8 cellular contexts compared by ENCODE assay signal in the genomic region with DNA sequence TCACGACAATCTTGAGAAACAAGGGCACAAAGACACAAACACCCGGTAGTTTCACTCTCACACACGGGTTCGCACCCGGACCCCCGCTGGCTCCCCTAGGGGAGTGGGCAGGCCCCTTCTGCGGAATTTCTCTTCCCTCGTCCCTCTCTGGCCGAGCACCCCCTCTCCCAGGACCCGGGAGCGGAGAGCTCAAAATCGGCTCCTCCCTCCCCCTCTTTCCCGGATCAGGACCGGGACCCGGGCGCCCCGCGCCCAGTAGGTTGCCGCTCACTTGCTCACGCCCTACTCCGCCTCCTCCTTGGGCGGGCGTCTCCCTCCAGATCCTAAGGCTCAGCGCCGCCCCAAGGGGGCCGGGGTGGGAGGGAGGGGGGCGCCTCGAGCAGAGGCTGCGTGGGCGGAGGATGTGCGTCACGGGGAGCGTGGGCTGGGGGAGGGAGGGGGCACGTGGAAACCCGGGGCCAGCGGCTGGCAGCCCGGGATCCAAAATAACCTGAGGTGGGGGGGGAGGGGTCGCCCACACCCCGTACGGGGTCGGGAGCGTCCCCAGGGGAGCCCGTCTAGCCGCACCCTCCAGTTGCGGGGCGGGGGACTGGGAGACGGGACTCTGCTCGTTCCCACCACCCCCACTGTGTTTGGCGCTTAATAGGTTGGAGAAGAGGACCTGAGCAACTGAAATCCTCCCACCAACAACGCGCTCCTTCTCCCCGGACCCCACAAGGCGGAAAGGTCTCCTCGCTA. TPM values are rescaled to one million over a fixed set of nuclear protein-coding genes. Genes with fewer than 3 reads are reported as not detected.
DNase-seq lines count a peak whose midpoint lies in the region; ATAC-seq and TF ChIP-seq lines count a peak whose summit lies in the region.

No MANE protein-coding gene starts in this region.

- TF ChIP-seq CTCF in AG09319 (IDR thresholded peaks at IDR 0.05; ENCODE audit: low read depth, low read length) (no peak), RWPE2 (IDR thresholded peaks at IDR 0.05; ENCODE audit: poor library complexity, severe bottlenecking) (no peak), gastroesophageal sphincter (IDR thresholded peaks at IDR 0.05) (peak in 1 of 4 experiments; percentile 0), suprapubic skin (IDR thresholded peaks at IDR 0.05) (no peak)

- H3K27me3 ChIP-seq in RWPE2 (ENCODE audit: insufficient read depth, poor library complexity, severe bottlenecking) (no peaks in the 10 kb centered on the region), gastroesophageal sphincter (no peaks in the 10 kb centered on the region), suprapubic skin (no peaks in the 10 kb centered on the region)

- DNase-seq in AG09319 (ENCODE audit: extremely low read depth, low read depth): peak; percentile 80
- DNase-seq in RWPE2 (ENCODE audit: low spot score): peak; percentile 91
- DNase-seq in activated naive CD4-positive, alpha-beta T cell (lab: John Stamatoyannopoulos, UW): peak; percentile 74 to 88 (median 82)
- peak in 52 of 56 donors; percentile 24 to 84 (median 63) for DNase-seq in nucleus accumbens (lab: John Stamatoyannopoulos, UW)
- peak; percentile 95 to 96 for DNase-seq in suprapubic skin (ENCODE audit: low spot score in 2 of 2)

- H3K9me3 ChIP-seq in RWPE2 (ENCODE audit: severe bottlenecking): no peaks in the 10 kb centered on the region
- no peaks in the 10 kb centered on the region for H3K9me3 ChIP-seq in gastroesophageal sphincter
- H3K9me3 ChIP-seq in suprapubic skin: no peaks in the 10 kb centered on the region

- peak overlapping the region; percentile 75 for H3K4me3 ChIP-seq in RWPE2 (ENCODE audit: severe bottlenecking)
- peak overlapping the region; percentile 77 to 95 for H3K4me3 ChIP-seq in gastroesophageal sphincter
- peak overlapping the region; percentile 74 for H3K4me3 ChIP-seq in suprapubic skin

- peak overlapping the region; percentile 99 for H3K27ac ChIP-seq in RWPE2 (ENCODE audit: poor library complexity, severe bottlenecking)
- H3K27ac ChIP-seq in gastroesophageal sphincter: peak overlapping the region; percentile 91 to 100 (median 100)
- H3K27ac ChIP-seq in suprapubic skin: peak overlapping the region; percentile 97

- TF ChIP-seq POLR2A in GM19099 (IDR thresholded peaks at IDR 0.05; ENCODE audit: extremely low read depth, insufficient read length, low read depth): peak; percentile 59
- peak; percentile 80 to 83 for TF ChIP-seq POLR2A in gastroesophageal sphincter (IDR thresholded peaks at IDR 0.05)
- TF ChIP-seq POLR2A in suprapubic skin (IDR thresholded peaks at IDR 0.05): peak in 1 of 2 donors; percentile 33

- 0% methylated on average over 1 to 2 of the region's 54 CpGs for WGBS in gastroesophageal sphincter (ENCODE audit: low coverage in 1 of 2), 2 donors
- WGBS in suprapubic skin: 1% methylated on average over 25 of the region's 54 CpGs

- peaks cover 10% of the 10 kb centered on the region for H3K4me1 ChIP-seq in RWPE2 (ENCODE audit: insufficient read depth, poor library complexity, severe bottlenecking)
- H3K4me1 ChIP-seq in gastroesophageal sphincter: peaks cover 0 to 47% (median 19%) of the 10 kb centered on the region in 3 donors
- peaks cover 40% of the 10 kb centered on the region for H3K4me1 ChIP-seq in suprapubic skin

- TF ChIP-seq EP300 in gastroesophageal sphincter (IDR thresholded peaks at IDR 0.05): peak; percentile 25
- no peak for TF ChIP-seq EP300 in suprapubic skin (IDR thresholded peaks at IDR 0.05)

- H3K36me3 ChIP-seq in RWPE2 (ENCODE audit: low read depth) (peaks cover 17% of the 10 kb centered on the region), gastroesophageal sphincter (peaks cover 0 to 12% of the 10 kb centered on the region in 2 donors), suprapubic skin (peaks cover 11% of the 10 kb centered on the region)

- ATAC-seq in HG03457 (IDR thresholded peaks at IDR 0.05; ENCODE audit: unreplicated experiment): peak; percentile 23
- ATAC-seq in RWPE2 (ENCODE audit: low read depth): peak; percentile 58
- peak; percentile 66 for ATAC-seq in gastroesophageal sphincter

RNA-seq across cellular contexts. Expression of a gene that starts 1.8 kb away (rescaled TPM):
- total RNA-seq in gastroesophageal sphincter (10 to 100 TPM; 30.7 to 41.3 (median 38.8) TPM), suprapubic skin (10 to 100 TPM; 28.2 to 52.5 (median 36.9) TPM)

RNA-seq across cellular contexts. Expression of a gene that starts 8.5 kb away (rescaled TPM):
- total RNA-seq in gastroesophageal sphincter (10 to 100 TPM; 11.8 to 14.9 (median 12.7) TPM), suprapubic skin (10 to 100 TPM in 2 of 4 donors, 1 to 10 TPM in 2; 6.5 to 31.2 (median 9.5) TPM)

RNA-seq across cellular contexts. Expression of a gene that starts 24.0 kb away (rescaled TPM):
- total RNA-seq in gastroesophageal sphincter (100 to 1,000 TPM in 3 of 4 donors, 10 to 100 TPM in 1; 92.5 to 166 (median 156) TPM), suprapubic skin (100 to 1,000 TPM; 140 to 348 (median 183) TPM)

RNA-seq across cellular contexts. Expression of a gene that starts 37.2 kb away (rescaled TPM):
- total RNA-seq in gastroesophageal sphincter: under 1 TPM; 0.22 to 0.54 (median 0.29) TPM
- total RNA-seq in suprapubic skin: 1 to 10 TPM in 1 of 4 donors, under 1 TPM in 3; 0.16 to 2.3 (median 0.58) TPM

RNA-seq across cellular contexts. Expression of a gene that starts 41.2 kb away (rescaled TPM):
- 100 to 1,000 TPM; 185 to 292 (median 216) TPM for total RNA-seq in gastroesophageal sphincter
- 100 to 1,000 TPM in 2 of 4 donors, 10 to 100 TPM in 2; 83.1 to 149 (median 106) TPM for total RNA-seq in suprapubic skin

Comparison
In these comparisons a context has a peak if more than half of its experiments do, and no peak if none do; other contexts are left out.
1. Peak in every context shown above with its lines: DNase-seq, ATAC-seq, H3K4me3 ChIP-seq and H3K27ac ChIP-seq.